1 cellular context compared by ENCODE assay signal in genomic region chr14:75229923-75230792, GRCh38.
TF ChIP-seq lines count a peak whose summit lies in the region.

No MANE protein-coding gene starts in this region.

TF ChIP-seq in GM12878, 131 proteins besides CTCF, POLR2A, EP300 and RAD21 (continued from another document):
- TF ChIP-seq CEBPB (IDR thresholded peaks at IDR 0.05; ENCODE audit: borderline replicate concordance in 1 of 2, low read depth in 2 of 2, low read length in 2 of 2): no peak
- TF ChIP-seq TARDBP (IDR thresholded peaks at IDR 0.05; ENCODE audit: borderline replicate concordance): no peak
- 0 out of 2 replicates have a peak, but pooled peaks have one; percentile 20 for TF ChIP-seq EED (IDR thresholded peaks at IDR 0.05; ENCODE audit: low read depth)
- peak in 1 of 2 experiments; percentile 64; a peak in 1 of 4 replicates for TF ChIP-seq BHLHE40 (IDR thresholded peaks at IDR 0.05; ENCODE audit: borderline replicate concordance in 1 of 2, low read depth in 2 of 2, low read length in 1 of 2)
- TF ChIP-seq IKZF1 (conservative IDR thresholded peaks at IDR 0.05): peak; percentile 92
- no peak for TF ChIP-seq RAD51 (IDR thresholded peaks at IDR 0.05)
- TF ChIP-seq TCF12 (IDR thresholded peaks at IDR 0.05; ENCODE audit: low read depth, low read length): no peak
- TF ChIP-seq MTA2 (IDR thresholded peaks at IDR 0.05; ENCODE audit: low read depth): peak; percentile 77
- TF ChIP-seq CREB1 (IDR thresholded peaks at IDR 0.05; ENCODE audit: low read depth): no peak
